Comparison of ENCODE assay signal across 17 cellular contexts in genomic region chr6:9745476-9745875, GRCh38.
DNase-seq lines count a peak whose midpoint lies in the region; TF ChIP-seq lines count a peak whose summit lies in the region.
"Had no signal": no experiment of that assay in that cellular context is flagged by ENCODE, and none has a peak within 500 bp of the region (broad histone marks: within the 10 kb centered on the region; RNA-seq: fewer than 3 reads in every experiment).

No MANE protein-coding gene starts in this region.

- H3K27me3 ChIP-seq in mesenchymal stem cell (ENCODE audit: control insufficient read depth in 1 of 2, insufficient read depth in 1 of 2, low read length in 2 of 2) (no peaks in the 10 kb centered on the region), ascending aorta (no peaks in the 10 kb centered on the region)

- H3K14ac ChIP-seq in mesenchymal stem cell (ENCODE audit: low read length in 2 of 2): no peak overlapping the region

- no peak overlapping the region for H2BK12ac ChIP-seq in mesenchymal stem cell (ENCODE audit: low read length in 2 of 2)

- WGBS in mesenchymal stem cell: 30% methylated on average over 2 of the region's 3 CpGs

- H3K18ac ChIP-seq in mesenchymal stem cell (ENCODE audit: low read depth in 1 of 2, low read length in 2 of 2): no peak overlapping the region

- DNase-seq in EL (peak; percentile 11), LHCN-M2 (ENCODE audit: low read depth) (peak; percentile 16), dermis blood vessel endothelial cell (peak; percentile 6), mesenchymal stem cell (peak; percentile 20), ecto neural progenitor cell (ENCODE audit: low spot score) (no peak), DMS79 treated with DMSO at 0.1 percent for 48 hours (lab: John Stamatoyannopoulos, UW) (no peak), endothelial cell (ENCODE audit: low spot score) (no peak), ascending aorta (ENCODE audit: low spot score in 2 of 2) (no peak)
- DNase-seq: DND-41, Kasumi-1, NCI-H1105, NCI-H2227 treated with DMSO at 0.1 percent for 48 hours, NCI-H524, RPMI8226, SHP77 treated with DMSO at 0.1 percent for 48 hours, T-cell had no signal

- no peak overlapping the region for H3K9ac ChIP-seq in mesenchymal stem cell (ENCODE audit: low read length)

- no peaks in the 10 kb centered on the region for H3K36me3 ChIP-seq in mesenchymal stem cell (ENCODE audit: control insufficient read depth in 1 of 2, insufficient read depth in 2 of 2, low read depth in 1 of 2, low read length in 2 of 2)
- H3K36me3 ChIP-seq in ascending aorta: no peaks in the 10 kb centered on the region

- H2BK15ac ChIP-seq in mesenchymal stem cell (ENCODE audit: low read depth, poor library complexity, severe bottlenecking): no peak overlapping the region

- H3K4me3 ChIP-seq in mesenchymal stem cell (ENCODE audit: insufficient read depth in 1 of 2, low read depth in 1 of 2, low read length in 2 of 2) (no peak overlapping the region), ascending aorta (no peak overlapping the region)
- H3K4me3 ChIP-seq: GM12878 had no signal

- no peak overlapping the region for H3K23ac ChIP-seq in mesenchymal stem cell (ENCODE audit: low read length in 2 of 2)

- no peaks in the 10 kb centered on the region for H3K9me3 Mint-ChIP-seq in endothelial cell (ENCODE audit: unreplicated experiment)

- H3K4me1 ChIP-seq in mesenchymal stem cell (ENCODE audit: control insufficient read depth, insufficient read depth, low read depth, low read length) (no peaks in the 10 kb centered on the region), ascending aorta (no peaks in the 10 kb centered on the region)

- no peak overlapping the region for H3K27ac Mint-ChIP-seq in endothelial cell (ENCODE audit: unreplicated experiment)
- H3K27ac Mint-ChIP-seq: T-cell had no signal

- no peak overlapping the region for H2AFZ ChIP-seq in mesenchymal stem cell (ENCODE audit: low read depth, low read length)

- H2BK120ac ChIP-seq in mesenchymal stem cell (ENCODE audit: low read depth, low read length): no peak overlapping the region

- no peak overlapping the region for H3K4ac ChIP-seq in mesenchymal stem cell (ENCODE audit: low read depth in 1 of 2, low read length in 2 of 2)

- H3K79me1 ChIP-seq in mesenchymal stem cell (replicated peaks; ENCODE audit: low read length, poor library complexity, severe bottlenecking): no peaks in the 10 kb centered on the region

- H4K8ac ChIP-seq in mesenchymal stem cell (ENCODE audit: low read length): no peak overlapping the region

- no peak overlapping the region for H2AK5ac ChIP-seq in mesenchymal stem cell (ENCODE audit: low read length, severe bottlenecking)

- no peak overlapping the region for H3K4me3 Mint-ChIP-seq in endothelial cell (ENCODE audit: unreplicated experiment)
- H3K4me3 Mint-ChIP-seq: T-cell had no signal

- no peak overlapping the region for H3K27ac ChIP-seq in mesenchymal stem cell (ENCODE audit: low read length, poor library complexity, severe bottlenecking)
- H3K27ac ChIP-seq in ascending aorta: no peak overlapping the region

- TF ChIP-seq CTCF in endothelial cell (IDR thresholded peaks at IDR 0.05; ENCODE audit: unreplicated experiment) (no peak), ascending aorta (IDR thresholded peaks at IDR 0.05) (no peak)

- no peaks in the 10 kb centered on the region for H3K36me3 Mint-ChIP-seq in endothelial cell (ENCODE audit: low read depth, unreplicated experiment)
- H3K36me3 Mint-ChIP-seq: T-cell had no signal

- H3K9me3 ChIP-seq in mesenchymal stem cell (ENCODE audit: control insufficient read depth, low read length) (peaks cover 10% of the 10 kb centered on the region), ascending aorta (no peaks in the 10 kb centered on the region)

- H4K91ac ChIP-seq in mesenchymal stem cell (ENCODE audit: low read length): no peak overlapping the region

- no peak overlapping the region for H3K4me2 ChIP-seq in mesenchymal stem cell (ENCODE audit: low read length, poor library complexity, severe bottlenecking)

- H2BK5ac ChIP-seq in mesenchymal stem cell (ENCODE audit: low read depth, low read length, poor library complexity, severe bottlenecking): no peak overlapping the region

- no peaks in the 10 kb centered on the region for H3K4me1 Mint-ChIP-seq in endothelial cell (ENCODE audit: unreplicated experiment)
- H3K4me1 Mint-ChIP-seq: T-cell had no signal

- no peaks in the 10 kb centered on the region for H3K27me3 Mint-ChIP-seq in endothelial cell (ENCODE audit: unreplicated experiment)
- H3K27me3 Mint-ChIP-seq: T-cell had no signal

- intact Hi-C loops in ascending aorta (cut with DNase I): no loop called here

Comparison
In these comparisons a context has a peak if more than half of its experiments do, and no peak if none do; other contexts are left out.
1. DNase-seq: peak in EL (single experiment), LHCN-M2 (single experiment), dermis blood vessel endothelial cell (single experiment) and mesenchymal stem cell (single experiment); none in ecto neural progenitor cell (single experiment), DMS79 treated with DMSO at 0.1 percent for 48 hours (single experiment), endothelial cell (single experiment) and ascending aorta (0 of 2).